21 cellular contexts compared by ENCODE assay signal in genomic region chr16:23902223-23903000, GRCh38.
DNase-seq lines count a peak whose midpoint lies in the region; ATAC-seq, FAIRE-seq and TF ChIP-seq lines count a peak whose summit lies in the region.
"Had no signal": no experiment of that assay in that cellular context is flagged by ENCODE, and none has a peak within 500 bp of the region (broad histone marks: within the 10 kb centered on the region; RNA-seq: fewer than 3 reads in every experiment).

No MANE protein-coding gene starts in this region.

- intact Hi-C loops in K562 (cut with micrococcal nuclease) (loop anchor here (5.0 kb wide), 3 partner anchors 65 to 110 kb away; partner anchors contain the start of gene PRKCB), natural killer cell (cut with micrococcal nuclease) (no loop called here), Right ventricle myocardium superior (cut with DNase I) (no loop called here)

- POLR2A ChIA-PET in K562 (lab: Yijun Ruan, JAX): interaction anchor here (0.7 to 4.8 kb wide), 14 partner anchors 10 to 104 kb away, joined by 3 to 27 read pairs (median 5); no protein-coding TSS in a partner anchor

- no peaks in the 10 kb centered on the region for H3K27me3 ChIP-seq in K562 (ENCODE audit: control insufficient read depth in 2 of 2, insufficient read depth in 2 of 2, low read length in 2 of 2)
- H3K27me3 ChIP-seq in hepatocyte: no peaks in the 10 kb centered on the region
- H3K27me3 ChIP-seq in osteoblast (ENCODE audit: insufficient read depth, low read length): no peaks in the 10 kb centered on the region
- H3K27me3 ChIP-seq: MG63 had no signal

- no peaks in the 10 kb centered on the region for H3K9me3 Mint-ChIP-seq in T-helper 2 cell treated with Interferon-gamma antibody and Interleukin-4, amounts not matched to agents 5 μg/mL and 100 μg/mL, for 36 hours
- H3K9me3 Mint-ChIP-seq in IgD-negative memory B cell (no peaks in the 10 kb centered on the region), natural killer cell (no peaks in the 10 kb centered on the region)
- H3K9me3 Mint-ChIP-seq: GM23338 had no signal

- H3K4me1 ChIP-seq in K562 (replicated peaks in 1 of 2; ENCODE audit: control insufficient read depth in 2 of 2, insufficient read depth in 2 of 2, low read length in 2 of 2) (peaks cover 26 to 78% of the 10 kb centered on the region in 2 experiments), hepatocyte (ENCODE audit: insufficient read depth) (peaks cover 8% of the 10 kb centered on the region), osteoblast (ENCODE audit: insufficient read depth, low read length) (no peaks in the 10 kb centered on the region)

- peak; percentile 24 for ATAC-seq in K562
- ATAC-seq in natural killer cell: no peak
- ATAC-seq in Right ventricle myocardium superior (ENCODE audit: poor library complexity): no peak
- ATAC-seq: Right ventricle myocardium inferior had no signal

- H3K27ac ChIP-seq in K562 (ENCODE audit: extremely low read depth, low read depth, low read length) (peak overlapping the region; percentile 98), hepatocyte (no peak overlapping the region), osteoblast (ENCODE audit: low read depth, low read length) (no peak overlapping the region)
- H3K27ac ChIP-seq: 22Rv1 had no signal

- no peaks in the 10 kb centered on the region for H3K9me3 ChIP-seq in K562 (replicated peaks; ENCODE audit: control insufficient read depth, insufficient read depth, low read depth, low read length)
- H3K9me3 ChIP-seq in hepatocyte (ENCODE audit: low read depth): no peaks in the 10 kb centered on the region
- no peaks in the 10 kb centered on the region for H3K9me3 ChIP-seq in osteoblast (ENCODE audit: low read depth, low read length)
- H3K9me3 ChIP-seq: MG63 had no signal

- H2AFZ ChIP-seq in K562 (ENCODE audit: low read depth, low read length) (no peak overlapping the region), hepatocyte (no peak overlapping the region), osteoblast (ENCODE audit: low read length) (no peak overlapping the region)
- H2AFZ ChIP-seq: GM23338 had no signal

- no peak overlapping the region for H3K4me3 Mint-ChIP-seq in T-helper 2 cell treated with Interferon-gamma antibody and Interleukin-4, amounts not matched to agents 5 μg/mL and 100 μg/mL, for 36 hours
- H3K4me3 Mint-ChIP-seq in IgD-negative memory B cell (peak overlapping the region in 2 of 4 donors; percentile 70 to 72), natural killer cell (no peak overlapping the region)
- H3K4me3 Mint-ChIP-seq: GM23338 had no signal

- H3K9me1 ChIP-seq in K562 (ENCODE audit: control insufficient read depth, insufficient read depth, low read length): no peaks in the 10 kb centered on the region

- TF ChIP-seq RAD21 in K562 (CRISPR knock-in tag; conservative IDR thresholded peaks at IDR 0.05 in 1 of 2, IDR thresholded peaks at IDR 0.05 in 1 of 2): no peak

- H3K36me3 Mint-ChIP-seq in T-helper 2 cell treated with Interferon-gamma antibody and Interleukin-4, amounts not matched to agents 5 μg/mL and 100 μg/mL, for 36 hours (ENCODE audit: low read depth): peaks cover 6% of the 10 kb centered on the region
- H3K36me3 Mint-ChIP-seq in IgD-negative memory B cell: peaks cover 14% of the 10 kb centered on the region
- no peaks in the 10 kb centered on the region for H3K36me3 Mint-ChIP-seq in natural killer cell

- no peak for FAIRE-seq in K562 (lab: Jason Lieb, UNC)
- FAIRE-seq: D721Med, GM19239 had no signal

- CTCF ChIA-PET in K562 (lab: Yijun Ruan, JAX; ENCODE audit: low intra/inter-chr PET ratio): no interaction called here

- H3K4me1 Mint-ChIP-seq in T-helper 2 cell treated with Interferon-gamma antibody and Interleukin-4, amounts not matched to agents 5 μg/mL and 100 μg/mL, for 36 hours (ENCODE audit: low read depth): peaks cover 39% of the 10 kb centered on the region
- H3K4me1 Mint-ChIP-seq in IgD-negative memory B cell (peaks cover 61 to 83% (median 67%) of the 10 kb centered on the region in 3 donors), natural killer cell (peaks cover 80 to 92% of the 10 kb centered on the region in 2 donors)

- DNase-seq in T-helper 2 cell treated with Interferon-gamma antibody and Interleukin-4, amounts not matched to agents 5 μg/mL and 100 μg/mL, for 36 hours (ENCODE audit: low spot score): no peak
- no peak for DNase-seq in T-helper 2 cell
- DNase-seq in K562 (ENCODE audit: extremely low read depth in 1 of 4, low spot score in 3 of 4): peak in 2 of 4 experiments; percentile 30 to 71
- DNase-seq in natural killer cell: no peak
- DNase-seq in Right ventricle myocardium superior: no peak
- no peak for DNase-seq in hepatocyte (ENCODE audit: low spot score)
- no peak for DNase-seq in osteoblast (ENCODE audit: insufficient read length, low spot score, missing footprints)
- DNase-seq: DND-41, GDM1, KG1, MG63, NCI-H1105 treated with DMSO at 0.1 percent for 48 hours, NCI-H187 treated with DMSO at 0.1 percent for 48 hours, NCI-H446 treated with DMSO at 0.1 percent for 48 hours, NCI-H774 had no signal

- 3% methylated on average over 6 of the region's 6 CpGs for WGBS in K562 (ENCODE audit: insufficient coverage, low coverage, missing lambda C conversion rate)
- WGBS in hepatocyte (ENCODE audit: low lambda C conversion rate, missing lambda C conversion rate): 87% methylated on average over 6 of the region's 6 CpGs

- no peaks in the 10 kb centered on the region for H3K27me3 Mint-ChIP-seq in T-helper 2 cell treated with Interferon-gamma antibody and Interleukin-4, amounts not matched to agents 5 μg/mL and 100 μg/mL, for 36 hours (ENCODE audit: low read depth)
- H3K27me3 Mint-ChIP-seq in IgD-negative memory B cell: no peaks in the 10 kb centered on the region
- no peaks in the 10 kb centered on the region for H3K27me3 Mint-ChIP-seq in natural killer cell (ENCODE audit: low read depth in 2 of 2)

- peaks cover 91% of the 10 kb centered on the region for H3K79me2 ChIP-seq in K562 (ENCODE audit: control insufficient read depth, insufficient read depth, low read length)
- no peaks in the 10 kb centered on the region for H3K79me2 ChIP-seq in hepatocyte
- H3K79me2 ChIP-seq in osteoblast (ENCODE audit: insufficient read depth, low read length): no peaks in the 10 kb centered on the region

- TF ChIP-seq CTCF in K562 (IDR thresholded peaks at IDR 0.05 in 2 of 3, conservative IDR thresholded peaks at IDR 0.05 in 1 of 3; ENCODE audit: insufficient read depth in 2 of 3, low read depth in 1 of 3, low read length in 3 of 3) (no peak), natural killer cell (IDR thresholded peaks at IDR 0.05) (no peak), hepatocyte (IDR thresholded peaks at IDR 0.05; ENCODE audit: poor library complexity) (no peak), osteoblast (IDR thresholded peaks at IDR 0.05; ENCODE audit: extremely low read depth, low read depth, low read length) (no peak)

- H3K27ac Mint-ChIP-seq in T-helper 2 cell treated with Interferon-gamma antibody and Interleukin-4, amounts not matched to agents 5 μg/mL and 100 μg/mL, for 36 hours: peak overlapping the region; percentile 58
- H3K27ac Mint-ChIP-seq in IgD-negative memory B cell (peak overlapping the region in 2 of 3 donors; percentile 59 to 96), natural killer cell (peak overlapping the region; percentile 3 to 11)

- no TSS peak for BruUV-seq in K562 (replicated peaks; lab: Mats Ljungman, UMichigan)

- H3K4me3 ChIP-seq in K562 (peak overlapping the region; percentile 24; the same call in 1 of the 2 replicates), hepatocyte (no peak overlapping the region), osteoblast (ENCODE audit: insufficient read depth, low read length) (no peak overlapping the region)
- H3K4me3 ChIP-seq: GM23338, MG63 had no signal

- peak; percentile 45; the same call in 1 of the 2 replicates for TF ChIP-seq POLR2A in K562 (conservative IDR thresholded peaks at IDR 0.05)

- H4K20me1 ChIP-seq in K562 (replicated peaks; ENCODE audit: control insufficient read depth, insufficient read depth, low read length) (peaks cover 4% of the 10 kb centered on the region; the same call in 1 of the 2 replicates), hepatocyte (ENCODE audit: insufficient read depth, poor library complexity, severe bottlenecking) (no peaks in the 10 kb centered on the region), osteoblast (ENCODE audit: insufficient read depth, low read length) (no peaks in the 10 kb centered on the region)

- in situ Hi-C loops in K562 (cut with MboI): no loop called here

- H3K9me2 ChIP-seq in hepatocyte (replicated peaks; ENCODE audit: insufficient read depth): no peaks in the 10 kb centered on the region

- H3K9ac ChIP-seq in K562 (ENCODE audit: insufficient read depth in 1 of 2, low read depth in 2 of 2, low read length in 2 of 2): peak overlapping the region in 1 of 2 experiments; percentile 84; a peak in 3 of 4 replicates

- peak; percentile 83 for TF ChIP-seq EP300 in K562 (IDR thresholded peaks at IDR 0.05; ENCODE audit: low read length)

- peak overlapping the region; percentile 78 for H3K4me2 ChIP-seq in K562 (ENCODE audit: insufficient read depth, low read length)
- H3K4me2 ChIP-seq in hepatocyte: no peak overlapping the region
- H3K4me2 ChIP-seq in osteoblast (ENCODE audit: insufficient read depth, low read length): no peak overlapping the region

- H3K36me3 ChIP-seq in K562 (ENCODE audit: control insufficient read depth, insufficient read depth, low read length) (peaks cover 45% of the 10 kb centered on the region), hepatocyte (replicated peaks; ENCODE audit: insufficient read depth, low read depth) (no peaks in the 10 kb centered on the region), osteoblast (ENCODE audit: insufficient read depth, low read length) (no peaks in the 10 kb centered on the region)
- H3K36me3 ChIP-seq: MG63 had no signal

TF ChIP-seq in K562, 482 proteins besides CTCF, POLR2A, EP300 and RAD21 (continues in another document):
- TF ChIP-seq TRIM24 (IDR thresholded peaks at IDR 0.05): no peak

Comparison
In these comparisons a context has a peak if more than half of its experiments do, and no peak if none do; other contexts are left out.
1. H3K27ac Mint-ChIP-seq: peak in every context shown above with its lines; median percentile 78 in IgD-negative memory B cell; 58 in T-helper 2 cell treated with Interferon-gamma antibody and Interleukin-4, amounts not matched to agents 5 μg/mL and 100 μg/mL, for 36 hours; 7 in natural killer cell.